Comparison of ENCODE assay signal across 11 cellular contexts in the genomic region with DNA sequence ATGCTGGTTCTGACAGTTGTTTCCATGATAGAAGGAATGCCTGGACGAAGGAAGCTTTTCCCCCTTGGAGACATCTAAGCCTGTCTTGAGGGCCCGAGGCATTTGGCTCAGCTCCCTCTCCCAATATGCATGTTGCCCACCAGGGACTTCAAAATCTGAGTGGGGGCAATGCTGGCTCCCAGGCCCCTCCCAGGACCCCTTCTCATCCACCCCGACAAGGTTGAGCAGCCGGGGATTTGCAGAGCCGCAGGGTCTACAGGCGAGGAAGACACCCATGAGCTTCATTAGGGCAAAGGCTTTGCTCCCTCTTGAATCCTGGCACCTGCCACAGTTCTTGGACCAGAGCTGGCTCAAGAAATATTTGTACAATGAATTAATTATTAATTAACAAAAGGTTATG. TPM values are rescaled to one million over a fixed set of nuclear protein-coding genes. Genes with fewer than 3 reads are reported as not detected.
"Had no signal": no experiment of that assay in that cellular context is flagged by ENCODE, and none has a peak within 500 bp of the region (broad histone marks: within the 10 kb centered on the region; RNA-seq: fewer than 3 reads in every experiment).

No MANE protein-coding gene starts in this region.

- H3K4me1 Mint-ChIP-seq: IgD-negative memory B cell had no signal

- DNase-seq: GM23248, GOT3, H7, HFFc6, KBM-7 had no signal

- H3K27ac ChIP-seq: GM23248, KMS-11 had no signal

- H3K9ac ChIP-seq: GM23248, KMS-11 had no signal

- H3K4me3 Mint-ChIP-seq: HFFc6, IgD-negative memory B cell had no signal

- H3K27ac Mint-ChIP-seq: HFFc6, IgD-negative memory B cell had no signal

- H3K9me3 Mint-ChIP-seq: HFFc6, IgD-negative memory B cell had no signal

- H3K4me3 ChIP-seq: GM23248, HAP-1 had no signal

- ATAC-seq: HCT116 had no signal

- H3K4me1 ChIP-seq: HAP-1 had no signal

- H3K9me3 ChIP-seq: HAP-1 had no signal

- FAIRE-seq: HTR-8/SVneo had no signal

- H3K4me2 ChIP-seq: KMS-11 had no signal

- H3K36me3 ChIP-seq: HAP-1 had no signal

RNA-seq across cellular contexts. Expression of a gene that starts 25.1 kb away (rescaled TPM):
- total RNA-seq: GM23248, HFFc6, HT-29 had no signal
